ENCODE assay signal across 34 cellular contexts in the genomic region with DNA sequence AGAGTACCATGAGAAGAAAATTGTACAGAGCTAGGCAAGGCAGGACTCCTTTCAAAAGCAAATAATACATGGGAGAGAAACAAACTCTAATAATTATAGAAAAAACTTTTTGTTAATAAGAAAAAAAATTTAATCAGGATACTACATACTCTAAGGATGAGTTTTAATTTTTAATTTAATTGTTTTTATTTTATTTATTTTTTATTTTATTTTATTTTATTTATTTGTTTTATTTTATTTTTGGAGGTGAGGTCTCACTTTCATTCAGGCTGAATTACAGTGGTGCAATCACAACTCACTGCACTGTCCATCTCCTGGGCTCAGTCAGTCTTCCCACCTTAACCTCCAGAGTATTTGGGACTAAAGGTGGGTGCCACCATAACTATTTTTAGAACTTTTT.
"Had no signal": no experiment of that assay in that cellular context is flagged by ENCODE, and none has a peak within 500 bp of the region (broad histone marks: within the 10 kb centered on the region; RNA-seq: fewer than 3 reads in every experiment).

No MANE protein-coding gene starts in this region.

- DNase-seq: Karpas-422, Kasumi-1, MG63, MM.1S, MV-4-11, NCI-H1048, NCI-H1092, NCI-H1092 treated with DMSO at 0.1 percent for 48 hours, NCI-H1105, NCI-H1105 treated with DMSO at 0.1 percent for 48 hours, NCI-H1417, NCI-H1417 treated with DMSO at 0.1 percent for 48 hours, NCI-H1436, NCI-H1436 treated with DMSO at 0.1 percent for 48 hours, NCI-H146, NCI-H1694, NCI-H1694 treated with DMSO at 0.1 percent for 48 hours, NCI-H187, NCI-H187 treated with DMSO at 0.1 percent for 48 hours, NCI-H1930, NCI-H2029, NCI-H2029 treated with DMSO at 0.1 percent for 48 hours, NCI-H2081, NCI-H2081 treated with DMSO at 0.1 percent for 48 hours, NCI-H2107, NCI-H2171, NCI-H2171 treated with DMSO at 0.1 percent for 48 hours, NCI-H2227 treated with DMSO at 0.1 percent for 48 hours, NCI-H226, NCI-H345, NCI-H446, NCI-H446 treated with DMSO at 0.1 percent for 48 hours, NCI-H510A, NCI-H510A treated with DMSO at 0.1 percent for 48 hours had no signal
